8 cellular contexts compared by ENCODE assay signal in genomic region chr20:32585011-32585518, GRCh38. TPM values are rescaled to one million over a fixed set of nuclear protein-coding genes. Genes with fewer than 3 reads are reported as not detected.
DNase-seq lines count a peak whose midpoint lies in the region; ATAC-seq and TF ChIP-seq lines count a peak whose summit lies in the region.

NOL4L (minus strand) TSS chr20:32585333; CDS start chr20:32584890, 443 bp downstream.

- DNase-seq in COR-L47 (lab: John Stamatoyannopoulos, UW) (peak; percentile 29), cerebellum (ENCODE audit: low spot score) (peak; percentile 77), kidney tubule cell (ENCODE audit: low spot score) (peak; percentile 25)
- peak; percentile 26 for DNase-seq in Jurkat, Clone E6-1 (ENCODE audit: low read depth, low spot score)
- peak in 2 of 3 experiments; percentile 17 to 44 for DNase-seq in stimulated activated CD4-positive, alpha-beta T cell treated with anti-CD3 and anti-CD28 coated beads, TNF-alpha, amount 100 ng/mL, for 4 hours (ENCODE audit: low read depth in 3 of 3)

- H3K27ac ChIP-seq in VCaP: peak within 1 kb of the TSS; percentile 85

- ATAC-seq in HG02571 (IDR thresholded peaks at IDR 0.05; ENCODE audit: unreplicated experiment) (no peak), GM18867 (IDR thresholded peaks at IDR 0.05; ENCODE audit: unreplicated experiment) (no peak)

- peak within 1 kb of the TSS; percentile 62 for H3K4me3 ChIP-seq in Jurkat, Clone E6-1 (ENCODE audit: low read length)

- no peak for TF ChIP-seq CTCF in VCaP (conservative IDR thresholded peaks at IDR 0.05)

RNA-seq across cellular contexts. Expression of gene NOL4L, which starts in this region (rescaled TPM):
- polyA plus RNA-seq in Jurkat, Clone E6-1 (2012; ENCODE audit: insufficient read depth, insufficient read length): 16.0 TPM
- total RNA-seq in cerebellum: 33.0 TPM

Comparison
In these comparisons a context has a peak if more than half of its experiments do, and no peak if none do; other contexts are left out.
1. DNase-seq: peak in every context shown above with its lines; median percentile 77 in cerebellum; 30 in stimulated activated CD4-positive, alpha-beta T cell treated with anti-CD3 and anti-CD28 coated beads, TNF-alpha, amount 100 ng/mL, for 4 hours; 29 in COR-L47; 26 in Jurkat, Clone E6-1; 25 in kidney tubule cell.